In genomic region chr12:114932806-114933205, GRCh38 we compare ENCODE assay signal across 19 cellular contexts.
"Had no signal": no experiment of that assay in that cellular context is flagged by ENCODE, and none has a peak within 500 bp of the region (broad histone marks: within the 10 kb centered on the region; RNA-seq: fewer than 3 reads in every experiment).

No MANE protein-coding gene starts in this region.

- ATAC-seq: activated CD4-positive, alpha-beta T cell treated with anti-CD3 and anti-CD28 coated beads for 36 hours; activated CD8-positive, alpha-beta T cell treated with anti-CD3 and anti-CD28 coated beads, Interleukin-2, amount 10 ng/mL, durations not matched to agents 7 days and 5 days; Right ventricle myocardium inferior had no signal

- H3K4me1 ChIP-seq: breast epithelium had no signal

- H3K36me3 ChIP-seq: breast epithelium, MG63, WERI-Rb-1 had no signal

- DNase-seq: activated CD4-positive, alpha-beta T cell treated with anti-CD3 and anti-CD28 coated beads for 36 hours; activated CD4-positive, alpha-beta T cell treated with anti-CD3 and anti-CD28 coated beads, Interleukin-2, amount 50 U/mL, for 1 hour; activated CD8-positive, alpha-beta memory T cell treated with anti-CD3 and anti-CD28 coated beads, Interleukin-2, amount 50 U/mL, for 48 hours; activated CD8-positive, alpha-beta T cell treated with anti-CD3 and anti-CD28 coated beads, Interleukin-2, amount 10 ng/mL, durations not matched to agents 7 days and 5 days; activated naive CD4-positive, alpha-beta T cell treated with anti-CD3 and anti-CD28 coated beads, Interleukin-2, amount 50 U/mL, for 16 hours; activated naive CD8-positive, alpha-beta T cell treated with anti-CD3 and anti-CD28 coated beads, Interleukin-2, amount 10 ng/mL, durations not matched to agents 7 days and 5 days; activated T-cell treated with anti-CD3 and anti-CD28 coated beads, Interleukin-2, amount 50 U/mL, for 1 hour; aorta; caudate nucleus; NCI-H1105; NCI-H1436; NCI-H1694 treated with DMSO at 0.1 percent for 48 hours; NCI-H2029 treated with DMSO at 0.1 percent for 48 hours; NCI-H446; NCI-H524; WERI-Rb-1 had no signal

- H3K27ac ChIP-seq: breast epithelium, WERI-Rb-1 had no signal

- H3K9me3 ChIP-seq: breast epithelium had no signal

- H3K27me3 ChIP-seq: breast epithelium, MG63 had no signal

- H3K4me3 ChIP-seq: breast epithelium, MG63 had no signal
